ENCODE assay signal across 18 cellular contexts in genomic region chr20:10978019-10978702, GRCh38.
"Had no signal": no experiment of that assay in that cellular context is flagged by ENCODE, and none has a peak within 500 bp of the region (broad histone marks: within the 10 kb centered on the region; RNA-seq: fewer than 3 reads in every experiment).

No MANE protein-coding gene starts in this region.

- H3K27me3 Mint-ChIP-seq: activated CD4-positive, alpha-beta T cell treated with anti-CD3 and anti-CD28 coated beads for 36 hours; activated naive CD8-positive, alpha-beta T cell treated with anti-CD3 and anti-CD28 coated beads for 36 hours had no signal

- H3K9me3 ChIP-seq: sigmoid colon had no signal

- H3K27ac Mint-ChIP-seq: activated CD4-positive, alpha-beta T cell treated with anti-CD3 and anti-CD28 coated beads for 36 hours; activated naive CD8-positive, alpha-beta T cell treated with anti-CD3 and anti-CD28 coated beads for 36 hours; natural killer cell treated with Interleukin-12 subunit alpha and Interleukin-12 subunit beta and Interleukin-15 and Interleukin-18, amount 100 ng/mL, for 72 hours; WTC11 had no signal

- H3K27me3 ChIP-seq: cardiac muscle cell, sigmoid colon had no signal

- DNase-seq: activated CD4-positive, alpha-beta T cell treated with anti-CD3 and anti-CD28 coated beads for 36 hours; activated CD4-positive, alpha-beta T cell treated with anti-CD3 and anti-CD28 coated beads, Interleukin-2, amount 50 U/mL, for 4 hours; activated CD8-positive, alpha-beta memory T cell treated with anti-CD3 and anti-CD28 coated beads for 24 hours; activated CD8-positive, alpha-beta memory T cell treated with anti-CD3 and anti-CD28 coated beads, Interleukin-2, amount 50 U/mL, for 4 hours; activated naive CD4-positive, alpha-beta T cell treated with Interleukin-2 at 50 U/mL for 16 hours; activated naive CD8-positive, alpha-beta T cell treated with anti-CD3 and anti-CD28 coated beads for 36 hours; activated T-cell treated with anti-CD3 and anti-CD28 coated beads, Interleukin-2, amount 50 U/mL, for 4 hours; midbrain; posterior cingulate gyrus; retina; sigmoid colon; stimulated activated CD4-positive, alpha-beta T cell treated with anti-CD3 and anti-CD28 coated beads, Interleukin-4, amount 100 ng/mL, for 24 hours; stimulated activated naive CD8-positive, alpha-beta T cell treated with anti-CD3 and anti-CD28 coated beads, Interleukin-15, Interleukin-2, amounts not matched to agents 100 U/mL and 50 U/mL, for 24 hours; T-helper 9 cell had no signal

- H3K27ac ChIP-seq: cardiac muscle cell, sigmoid colon had no signal

- ATAC-seq: activated CD4-positive, alpha-beta T cell treated with anti-CD3 and anti-CD28 coated beads for 36 hours; activated T-cell treated with anti-CD3 and anti-CD28 coated beads, Interleukin-2, amount 50 U/mL, for 4 hours; left lobe of liver; natural killer cell treated with Interleukin-12 subunit alpha and Interleukin-12 subunit beta and Interleukin-15 and Interleukin-18, amount 100 ng/mL, for 72 hours; stimulated activated naive CD8-positive, alpha-beta T cell treated with anti-CD3 and anti-CD28 coated beads, Interleukin-15, Interleukin-2, amounts not matched to agents 100 U/mL and 50 U/mL, for 24 hours; WTC11 had no signal

- H3K36me3 Mint-ChIP-seq: activated naive CD8-positive, alpha-beta T cell treated with anti-CD3 and anti-CD28 coated beads for 36 hours; natural killer cell treated with Interleukin-12 subunit alpha and Interleukin-12 subunit beta and Interleukin-15 and Interleukin-18, amount 100 ng/mL, for 72 hours; WTC11 had no signal

- H3K36me3 ChIP-seq: cardiac muscle cell, sigmoid colon had no signal

- H3K4me3 Mint-ChIP-seq: activated CD4-positive, alpha-beta T cell treated with anti-CD3 and anti-CD28 coated beads for 36 hours; activated naive CD8-positive, alpha-beta T cell treated with anti-CD3 and anti-CD28 coated beads for 36 hours; activated T-cell treated with anti-CD3 and anti-CD28 coated beads, Interleukin-2, amount 50 U/mL, for 4 hours; natural killer cell treated with Interleukin-12 subunit alpha and Interleukin-12 subunit beta and Interleukin-15 and Interleukin-18, amount 100 ng/mL, for 72 hours; WTC11 had no signal

- H3K4me1 Mint-ChIP-seq: activated CD4-positive, alpha-beta T cell treated with anti-CD3 and anti-CD28 coated beads for 36 hours; activated naive CD8-positive, alpha-beta T cell treated with anti-CD3 and anti-CD28 coated beads for 36 hours had no signal

- H3K9me3 Mint-ChIP-seq: natural killer cell treated with Interleukin-12 subunit alpha and Interleukin-12 subunit beta and Interleukin-15 and Interleukin-18, amount 100 ng/mL, for 72 hours had no signal

- H3K4me3 ChIP-seq: cardiac muscle cell, sigmoid colon had no signal
